ENCODE assay signal across 9 cellular contexts in genomic region chr16:4402439-4403132, GRCh38. TPM values are rescaled to one million over a fixed set of nuclear protein-coding genes. Genes with fewer than 3 reads are reported as not detected.
DNase-seq lines count a peak whose midpoint lies in the region; ATAC-seq and TF ChIP-seq lines count a peak whose summit lies in the region.
"Had no signal": no experiment of that assay in that cellular context is flagged by ENCODE, and none has a peak within 500 bp of the region (broad histone marks: within the 10 kb centered on the region; RNA-seq: fewer than 3 reads in every experiment).

No MANE protein-coding gene starts in this region.

- DNase-seq in AG10803 (ENCODE audit: low read depth) (peak; percentile 67), GOT3 (lab: John Stamatoyannopoulos, UW) (peak; percentile 32), NCI-H226 (peak; percentile 49), left colon (peak in 1 of 2 donors; percentile 88)
- DNase-seq in activated CD4-positive, alpha-beta T cell treated with anti-CD3 and anti-CD28 coated beads for 1 hour: peak; percentile 50
- peak; percentile 55 for DNase-seq in central memory CD4-positive, alpha-beta T cell
- DNase-seq in stimulated activated CD4-positive, alpha-beta T cell treated with anti-CD3 and anti-CD28 coated beads, Interleukin-4, amount 100 ng/mL, for 1 hour: peak; percentile 75

- peak overlapping the region; percentile 39 for H3K4me3 ChIP-seq in AG10803 (ENCODE audit: low read length)
- H3K4me3 ChIP-seq: skin epidermis had no signal

- peak; percentile 90 for ATAC-seq in left colon
- ATAC-seq in GM21381 (IDR thresholded peaks at IDR 0.05; ENCODE audit: unreplicated experiment): no peak

- intact Hi-C loops in left colon (cut with DNase I, micrococcal nuclease): loop anchor here (5.0 to 10.0 kb wide), 2 partner anchors 45 to 118 kb away; no protein-coding TSS in a partner anchor

- TF ChIP-seq CTCF in AG10803 (conservative IDR thresholded peaks at IDR 0.05; ENCODE audit: low read length): peak; percentile 69

RNA-seq across cellular contexts. Expression of gene CORO7, which starts 13.8 kb away (rescaled TPM):
- 10 to 100 TPM; 43.9 to 48.0 TPM for total RNA-seq in left colon

RNA-seq across cellular contexts. Expression of gene DNAJA3, which starts 23.1 kb away (rescaled TPM):
- 10 to 100 TPM; 43.6 to 56.7 TPM for total RNA-seq in left colon

RNA-seq across cellular contexts. Expression of gene VASN, which starts 30.9 kb away (rescaled TPM):
- total RNA-seq in left colon: 1 to 10 TPM; 2.2 to 4.8 TPM

RNA-seq across cellular contexts. Expression of gene PAM16, which starts 51.5 kb away (rescaled TPM):
- 10 to 100 TPM; 26.9 to 31.8 TPM for total RNA-seq in left colon
